ENCODE assay signal across 2 cellular contexts in the genomic region with DNA sequence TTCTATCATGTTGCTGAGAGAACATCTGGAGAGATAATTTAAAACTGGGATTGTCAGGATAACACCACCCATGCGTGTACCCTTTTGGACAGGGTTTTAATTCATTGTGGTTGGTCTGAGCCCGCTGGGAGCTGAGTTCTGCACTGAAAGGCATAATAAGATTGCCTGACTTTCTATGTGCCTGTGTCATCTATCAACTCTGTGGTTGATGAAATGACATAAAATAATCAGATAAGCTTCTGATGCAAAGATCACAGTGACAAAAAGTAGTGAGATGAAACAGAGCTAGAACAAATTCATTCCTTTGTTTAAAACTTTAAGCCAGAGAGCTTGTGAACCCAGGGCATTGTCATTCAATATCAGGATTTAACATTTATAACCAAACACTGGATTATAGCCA.
TF ChIP-seq lines count a peak whose summit lies in the region.

No MANE protein-coding gene starts in this region.

TF ChIP-seq in SK-N-SH, 30 proteins besides CTCF, POLR2A, EP300 and RAD21:
- peak; percentile 89 for TF ChIP-seq PBX3 (IDR thresholded peaks at IDR 0.05)
- peak; percentile 35; the same call in 1 of the 2 replicates for TF ChIP-seq TEAD4 (IDR thresholded peaks at IDR 0.05; ENCODE audit: borderline replicate concordance, insufficient read depth)
- TF ChIP-seq JUND (IDR thresholded peaks at IDR 0.05) = peak; percentile 61; the same call in 1 of the 2 replicates
- TF ChIP-seq ELF1 (IDR thresholded peaks at IDR 0.05) = no peak
- no peak for TF ChIP-seq IRF3 (IDR thresholded peaks at IDR 0.05; ENCODE audit: low read depth, low read length)
- TF ChIP-seq NFIC (IDR thresholded peaks at IDR 0.05; ENCODE audit: borderline replicate concordance) = no peak
- peak; percentile 57; the same call in 1 of the 2 replicates for TF ChIP-seq POLR2AphosphoS5 (IDR thresholded peaks at IDR 0.05; ENCODE audit: low read depth, low read length)
- peak; percentile 90 for TF ChIP-seq TCF12 (IDR thresholded peaks at IDR 0.05)
- TF ChIP-seq TAF1 (IDR thresholded peaks at IDR 0.05; ENCODE audit: borderline replicate concordance, low read depth, low read length) = no peak

TF ChIP-seq in H1, 55 proteins besides CTCF, POLR2A, EP300 and RAD21:
- TF ChIP-seq, protein P1, sequence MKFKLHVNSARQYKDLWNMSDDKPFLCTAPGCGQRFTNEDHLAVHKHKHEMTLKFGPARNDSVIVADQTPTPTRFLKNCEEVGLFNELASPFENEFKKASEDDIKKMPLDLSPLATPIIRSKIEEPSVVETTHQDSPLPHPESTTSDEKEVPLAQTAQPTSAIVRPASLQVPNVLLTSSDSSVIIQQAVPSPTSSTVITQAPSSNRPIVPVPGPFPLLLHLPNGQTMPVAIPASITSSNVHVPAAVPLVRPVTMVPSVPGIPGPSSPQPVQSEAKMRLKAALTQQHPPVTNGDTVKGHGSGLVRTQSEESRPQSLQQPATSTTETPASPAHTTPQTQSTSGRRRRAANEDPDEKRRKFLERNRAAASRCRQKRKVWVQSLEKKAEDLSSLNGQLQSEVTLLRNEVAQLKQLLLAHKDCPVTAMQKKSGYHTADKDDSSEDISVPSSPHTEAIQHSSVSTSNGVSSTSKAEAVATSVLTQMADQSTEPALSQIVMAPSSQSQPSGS (IDR thresholded peaks at IDR 0.05; ENCODE audit: low read length) = no peak
- TF ChIP-seq MAFK (IDR thresholded peaks at IDR 0.05; ENCODE audit: low read depth, low read length) = no peak
- TF ChIP-seq YY1 (IDR thresholded peaks at IDR 0.05; ENCODE audit: low read depth, low read length) = no peak
- TF ChIP-seq ZNF274 (IDR thresholded peaks at IDR 0.05; ENCODE audit: borderline replicate concordance, extremely low read depth, low read length) = no peak
- no peak for TF ChIP-seq CEBPB (IDR thresholded peaks at IDR 0.05; ENCODE audit: low read depth, low read length)
- no peak for TF ChIP-seq SIN3A (conservative IDR thresholded peaks at IDR 0.05 in 1 of 2, IDR thresholded peaks at IDR 0.05 in 1 of 2; ENCODE audit: low read depth in 1 of 2, low read length in 2 of 2)
- no peak for TF ChIP-seq SRF (IDR thresholded peaks at IDR 0.05; ENCODE audit: low read depth, low read length)
- no peak for TF ChIP-seq CTBP2 (IDR thresholded peaks at IDR 0.05; ENCODE audit: borderline replicate concordance, insufficient read depth, insufficient read length, low read length)
- TF ChIP-seq RXRA (IDR thresholded peaks at IDR 0.05; ENCODE audit: insufficient read depth, low read depth, low read length) = no peak
- TF ChIP-seq TCF12 (IDR thresholded peaks at IDR 0.05; ENCODE audit: low read depth, low read length) = no peak
- no peak for TF ChIP-seq KDM5A (IDR thresholded peaks at IDR 0.05; ENCODE audit: low read length)
- TF ChIP-seq BCL11A (IDR thresholded peaks at IDR 0.05; ENCODE audit: low read depth in 2 of 2, low read length in 2 of 2) = no peak
- no peak for TF ChIP-seq CBX8 (IDR thresholded peaks at IDR 0.05; ENCODE audit: borderline replicate concordance, low read depth, low read length)
- no peak for TF ChIP-seq SP4 (IDR thresholded peaks at IDR 0.05; ENCODE audit: low read length)
- TF ChIP-seq SUZ12 (IDR thresholded peaks at IDR 0.05; ENCODE audit: low read length) = no peak
